In genomic region chr2:84458436-84459027, GRCh38 we compare ENCODE assay signal across 1 cellular context.
TF ChIP-seq lines count a peak whose summit lies in the region.

No MANE protein-coding gene starts in this region.

TF ChIP-seq in HepG2, 621 proteins besides CTCF, POLR2A, EP300 and RAD21 (continued from another document and continues in another):
- TF ChIP-seq, protein P1, sequence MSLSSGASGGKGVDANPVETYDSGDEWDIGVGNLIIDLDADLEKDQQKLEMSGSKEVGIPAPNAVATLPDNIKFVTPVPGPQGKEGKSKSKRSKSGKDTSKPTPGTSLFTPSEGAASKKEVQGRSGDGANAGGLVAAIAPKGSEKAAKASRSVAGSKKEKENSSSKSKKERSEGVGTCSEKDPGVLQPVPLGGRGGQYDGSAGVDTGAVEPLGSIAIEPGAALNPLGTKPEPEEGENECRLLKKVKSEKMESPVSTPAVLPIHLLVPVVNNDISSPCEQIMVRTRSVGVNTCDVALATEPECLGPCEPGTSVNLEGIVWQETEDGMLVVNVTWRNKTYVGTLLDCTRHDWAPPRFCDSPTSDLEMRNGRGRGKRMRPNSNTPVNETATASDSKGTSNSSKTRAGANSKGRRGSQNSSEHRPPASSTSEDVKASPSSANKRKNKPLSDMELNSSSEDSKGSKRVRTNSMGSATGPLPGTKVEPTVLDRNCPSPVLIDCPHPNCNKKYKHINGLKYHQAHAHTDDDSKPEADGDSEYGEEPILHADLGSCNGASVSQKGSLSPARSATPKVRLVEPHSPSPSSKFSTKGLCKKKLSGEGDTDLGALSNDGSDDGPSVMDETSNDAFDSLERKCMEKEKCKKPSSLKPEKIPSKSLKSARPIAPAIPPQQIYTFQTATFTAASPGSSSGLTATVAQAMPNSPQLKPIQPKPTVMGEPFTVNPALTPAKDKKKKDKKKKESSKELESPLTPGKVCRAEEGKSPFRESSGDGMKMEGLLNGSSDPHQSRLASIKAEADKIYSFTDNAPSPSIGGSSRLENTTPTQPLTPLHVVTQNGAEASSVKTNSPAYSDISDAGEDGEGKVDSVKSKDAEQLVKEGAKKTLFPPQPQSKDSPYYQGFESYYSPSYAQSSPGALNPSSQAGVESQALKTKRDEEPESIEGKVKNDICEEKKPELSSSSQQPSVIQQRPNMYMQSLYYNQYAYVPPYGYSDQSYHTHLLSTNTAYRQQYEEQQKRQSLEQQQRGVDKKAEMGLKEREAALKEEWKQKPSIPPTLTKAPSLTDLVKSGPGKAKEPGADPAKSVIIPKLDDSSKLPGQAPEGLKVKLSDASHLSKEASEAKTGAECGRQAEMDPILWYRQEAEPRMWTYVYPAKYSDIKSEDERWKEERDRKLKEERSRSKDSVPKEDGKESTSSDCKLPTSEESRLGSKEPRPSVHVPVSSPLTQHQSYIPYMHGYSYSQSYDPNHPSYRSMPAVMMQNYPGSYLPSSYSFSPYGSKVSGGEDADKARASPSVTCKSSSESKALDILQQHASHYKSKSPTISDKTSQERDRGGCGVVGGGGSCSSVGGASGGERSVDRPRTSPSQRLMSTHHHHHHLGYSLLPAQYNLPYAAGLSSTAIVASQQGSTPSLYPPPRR (CRISPR knock-in tag; IDR thresholded peaks at IDR 0.05; ENCODE audit: borderline replicate concordance): no peak
- TF ChIP-seq, protein P2, sequence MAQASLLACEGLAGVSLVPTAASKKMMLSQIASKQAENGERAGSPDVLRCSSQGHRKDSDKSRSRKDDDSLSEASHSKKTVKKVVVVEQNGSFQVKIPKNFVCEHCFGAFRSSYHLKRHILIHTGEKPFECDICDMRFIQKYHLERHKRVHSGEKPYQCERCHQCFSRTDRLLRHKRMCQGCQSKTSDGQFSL (CRISPR knock-in tag; IDR thresholded peaks at IDR 0.05): no peak; the same call in 1 of the 2 replicates
- TF ChIP-seq SSRP1 (CRISPR knock-in tag; IDR thresholded peaks at IDR 0.05) (no peak; the same call in 1 of the 2 replicates), ZNF543 (CRISPR knock-in tag; IDR thresholded peaks at IDR 0.05) (no peak), MXI1 (IDR thresholded peaks at IDR 0.05; ENCODE audit: borderline replicate concordance, low read depth, low read length) (no peak), DPF2 (CRISPR knock-in tag; IDR thresholded peaks at IDR 0.05; ENCODE audit: borderline replicate concordance, low read depth) (no peak), POLR2G (IDR thresholded peaks at IDR 0.05; ENCODE audit: low read depth, low read length) (no peak), NBN (conservative IDR thresholded peaks at IDR 0.05) (no peak), MEIS1 (CRISPR knock-in tag; IDR thresholded peaks at IDR 0.05; ENCODE audit: borderline replicate concordance) (no peak), NPAS2 (CRISPR knock-in tag; IDR thresholded peaks at IDR 0.05; ENCODE audit: borderline replicate concordance) (no peak), ATF1 (CRISPR knock-in tag; IDR thresholded peaks at IDR 0.05) (no peak), ZNF589 (CRISPR knock-in tag; conservative IDR thresholded peaks at IDR 0.05) (no peak), ZNF569 (CRISPR knock-in tag; IDR thresholded peaks at IDR 0.05; ENCODE audit: borderline replicate concordance) (no peak), HMG20B (CRISPR knock-in tag; conservative IDR thresholded peaks at IDR 0.05) (no peak), MLXIP (CRISPR knock-in tag; IDR thresholded peaks at IDR 0.05; ENCODE audit: borderline replicate concordance) (no peak), XBP1 (CRISPR knock-in tag; IDR thresholded peaks at IDR 0.05) (no peak; the same call in 1 of the 2 replicates), CHD2 (IDR thresholded peaks at IDR 0.05; ENCODE audit: low read depth, low read length) (no peak), ZNF7 (CRISPR knock-in tag; IDR thresholded peaks at IDR 0.05) (no peak), ETS1 (CRISPR knock-in tag; IDR thresholded peaks at IDR 0.05) (0 out of 2 replicates have a peak, but pooled peaks have one; percentile 39), TBX3 (IDR thresholded peaks at IDR 0.05; ENCODE audit: borderline replicate concordance) (no peak), ZSCAN29 (CRISPR knock-in tag; conservative IDR thresholded peaks at IDR 0.05) (peak; percentile 99), ZBTB26 (CRISPR knock-in tag; IDR thresholded peaks at IDR 0.05; ENCODE audit: borderline replicate concordance) (no peak), JUNB (CRISPR knock-in tag; IDR thresholded peaks at IDR 0.05; ENCODE audit: borderline replicate concordance) (no peak), ZNF564 (CRISPR knock-in tag; IDR thresholded peaks at IDR 0.05) (no peak), ZNF292 (CRISPR knock-in tag; IDR thresholded peaks at IDR 0.05; ENCODE audit: borderline replicate concordance, low read depth) (no peak), ZBTB7B (CRISPR knock-in tag; IDR thresholded peaks at IDR 0.05) (no peak), MAFK (conservative IDR thresholded peaks at IDR 0.05 in 1 of 2, IDR thresholded peaks at IDR 0.05 in 1 of 2; ENCODE audit: low read length in 2 of 2) (0 out of 4 replicates have a peak, but pooled peaks of 1 of the 2 experiments have one; percentile 4), CREB1 (IDR thresholded peaks at IDR 0.05) (no peak), CREB1 (CRISPR knock-in tag; IDR thresholded peaks at IDR 0.05) (no peak), CENPT (CRISPR knock-in tag; IDR thresholded peaks at IDR 0.05; ENCODE audit: low read depth) (no peak), ZFP36L2 (CRISPR knock-in tag; IDR thresholded peaks at IDR 0.05) (no peak), KAT8 (CRISPR knock-in tag; IDR thresholded peaks at IDR 0.05) (no peak), KDM5A (IDR thresholded peaks at IDR 0.05; ENCODE audit: borderline replicate concordance, low read length) (no peak), HNRNPLL (IDR thresholded peaks at IDR 0.05; ENCODE audit: low read depth, low read length, poor library complexity, severe bottlenecking) (no peak), MAZ (IDR thresholded peaks at IDR 0.05; ENCODE audit: borderline replicate concordance, low read depth, low read length) (no peak), MAZ (CRISPR knock-in tag; IDR thresholded peaks at IDR 0.05; ENCODE audit: low read depth) (no peak), TOPORS (CRISPR knock-in tag; IDR thresholded peaks at IDR 0.05) (0 out of 2 replicates have a peak, but pooled peaks have one; percentile 8), ZBTB3 (CRISPR knock-in tag; IDR thresholded peaks at IDR 0.05; ENCODE audit: borderline replicate concordance, low read depth) (no peak), AHR (CRISPR knock-in tag; IDR thresholded peaks at IDR 0.05) (no peak)
- TF ChIP-seq, protein P3, sequence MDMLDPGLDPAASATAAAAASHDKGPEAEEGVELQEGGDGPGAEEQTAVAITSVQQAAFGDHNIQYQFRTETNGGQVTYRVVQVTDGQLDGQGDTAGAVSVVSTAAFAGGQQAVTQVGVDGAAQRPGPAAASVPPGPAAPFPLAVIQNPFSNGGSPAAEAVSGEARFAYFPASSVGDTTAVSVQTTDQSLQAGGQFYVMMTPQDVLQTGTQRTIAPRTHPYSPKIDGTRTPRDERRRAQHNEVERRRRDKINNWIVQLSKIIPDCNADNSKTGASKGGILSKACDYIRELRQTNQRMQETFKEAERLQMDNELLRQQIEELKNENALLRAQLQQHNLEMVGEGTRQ (IDR thresholded peaks at IDR 0.05; ENCODE audit: low read depth, low read length): no peak
- TF ChIP-seq, protein P3 (CRISPR knock-in tag; IDR thresholded peaks at IDR 0.05; ENCODE audit: borderline replicate concordance): no peak; the same call in 1 of the 2 replicates
- TF ChIP-seq, protein P4, sequence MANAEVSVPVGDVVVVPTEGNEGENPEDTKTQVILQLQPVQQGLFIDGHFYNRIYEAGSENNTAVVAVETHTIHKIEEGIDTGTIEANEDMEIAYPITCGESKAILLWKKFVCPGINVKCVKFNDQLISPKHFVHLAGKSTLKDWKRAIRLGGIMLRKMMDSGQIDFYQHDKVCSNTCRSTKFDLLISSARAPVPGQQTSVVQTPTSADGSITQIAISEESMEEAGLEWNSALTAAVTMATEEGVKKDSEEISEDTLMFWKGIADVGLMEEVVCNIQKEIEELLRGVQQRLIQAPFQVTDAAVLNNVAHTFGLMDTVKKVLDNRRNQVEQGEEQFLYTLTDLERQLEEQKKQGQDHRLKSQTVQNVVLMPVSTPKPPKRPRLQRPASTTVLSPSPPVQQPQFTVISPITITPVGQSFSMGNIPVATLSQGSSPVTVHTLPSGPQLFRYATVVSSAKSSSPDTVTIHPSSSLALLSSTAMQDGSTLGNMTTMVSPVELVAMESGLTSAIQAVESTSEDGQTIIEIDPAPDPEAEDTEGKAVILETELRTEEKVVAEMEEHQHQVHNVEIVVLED (CRISPR knock-in tag; IDR thresholded peaks at IDR 0.05; ENCODE audit: borderline replicate concordance): no peak
- TF ChIP-seq, protein P5, sequence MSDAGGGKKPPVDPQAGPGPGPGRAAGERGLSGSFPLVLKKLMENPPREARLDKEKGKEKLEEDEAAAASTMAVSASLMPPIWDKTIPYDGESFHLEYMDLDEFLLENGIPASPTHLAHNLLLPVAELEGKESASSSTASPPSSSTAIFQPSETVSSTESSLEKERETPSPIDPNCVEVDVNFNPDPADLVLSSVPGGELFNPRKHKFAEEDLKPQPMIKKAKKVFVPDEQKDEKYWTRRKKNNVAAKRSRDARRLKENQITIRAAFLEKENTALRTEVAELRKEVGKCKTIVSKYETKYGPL (CRISPR knock-in tag; IDR thresholded peaks at IDR 0.05): 0 out of 2 replicates have a peak, but pooled peaks have one; percentile 43
- TF ChIP-seq, protein P6, sequence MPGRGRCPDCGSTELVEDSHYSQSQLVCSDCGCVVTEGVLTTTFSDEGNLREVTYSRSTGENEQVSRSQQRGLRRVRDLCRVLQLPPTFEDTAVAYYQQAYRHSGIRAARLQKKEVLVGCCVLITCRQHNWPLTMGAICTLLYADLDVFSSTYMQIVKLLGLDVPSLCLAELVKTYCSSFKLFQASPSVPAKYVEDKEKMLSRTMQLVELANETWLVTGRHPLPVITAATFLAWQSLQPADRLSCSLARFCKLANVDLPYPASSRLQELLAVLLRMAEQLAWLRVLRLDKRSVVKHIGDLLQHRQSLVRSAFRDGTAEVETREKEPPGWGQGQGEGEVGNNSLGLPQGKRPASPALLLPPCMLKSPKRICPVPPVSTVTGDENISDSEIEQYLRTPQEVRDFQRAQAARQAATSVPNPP (CRISPR knock-in tag; IDR thresholded peaks at IDR 0.05): no peak
- TF ChIP-seq, protein P7, sequence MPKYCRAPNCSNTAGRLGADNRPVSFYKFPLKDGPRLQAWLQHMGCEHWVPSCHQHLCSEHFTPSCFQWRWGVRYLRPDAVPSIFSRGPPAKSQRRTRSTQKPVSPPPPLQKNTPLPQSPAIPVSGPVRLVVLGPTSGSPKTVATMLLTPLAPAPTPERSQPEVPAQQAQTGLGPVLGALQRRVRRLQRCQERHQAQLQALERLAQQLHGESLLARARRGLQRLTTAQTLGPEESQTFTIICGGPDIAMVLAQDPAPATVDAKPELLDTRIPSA (CRISPR knock-in tag; IDR thresholded peaks at IDR 0.05; ENCODE audit: borderline replicate concordance): no peak
